ENCODE assay signal across 1 cellular context in the genomic region with DNA sequence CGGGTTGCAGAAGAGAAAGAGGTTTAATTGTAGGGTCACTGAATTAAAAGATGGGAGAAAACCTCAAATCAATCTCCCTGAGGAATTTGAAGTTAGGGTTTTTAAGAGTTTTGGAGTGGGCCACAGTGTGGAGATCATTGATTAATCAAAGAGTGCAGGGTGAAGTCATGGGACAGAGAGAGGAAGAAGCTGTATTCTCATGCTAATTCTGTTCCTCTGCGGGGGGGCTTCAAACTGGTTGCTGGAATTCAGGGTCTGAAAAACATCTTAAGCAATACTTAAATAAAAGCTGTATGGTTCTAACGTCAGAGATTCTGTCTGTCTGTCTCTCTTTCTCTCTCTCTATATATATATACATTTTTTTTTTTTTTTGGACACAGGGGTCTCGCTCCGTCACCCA.
TF ChIP-seq lines count a peak whose summit lies in the region.

No MANE protein-coding gene starts in this region.

TF ChIP-seq in H1, 55 proteins besides CTCF, POLR2A, EP300 and RAD21 (continued from another document):
- TF ChIP-seq, protein P1, sequence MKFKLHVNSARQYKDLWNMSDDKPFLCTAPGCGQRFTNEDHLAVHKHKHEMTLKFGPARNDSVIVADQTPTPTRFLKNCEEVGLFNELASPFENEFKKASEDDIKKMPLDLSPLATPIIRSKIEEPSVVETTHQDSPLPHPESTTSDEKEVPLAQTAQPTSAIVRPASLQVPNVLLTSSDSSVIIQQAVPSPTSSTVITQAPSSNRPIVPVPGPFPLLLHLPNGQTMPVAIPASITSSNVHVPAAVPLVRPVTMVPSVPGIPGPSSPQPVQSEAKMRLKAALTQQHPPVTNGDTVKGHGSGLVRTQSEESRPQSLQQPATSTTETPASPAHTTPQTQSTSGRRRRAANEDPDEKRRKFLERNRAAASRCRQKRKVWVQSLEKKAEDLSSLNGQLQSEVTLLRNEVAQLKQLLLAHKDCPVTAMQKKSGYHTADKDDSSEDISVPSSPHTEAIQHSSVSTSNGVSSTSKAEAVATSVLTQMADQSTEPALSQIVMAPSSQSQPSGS (IDR thresholded peaks at IDR 0.05; ENCODE audit: low read length) = no peak
- TF ChIP-seq, protein P2, sequence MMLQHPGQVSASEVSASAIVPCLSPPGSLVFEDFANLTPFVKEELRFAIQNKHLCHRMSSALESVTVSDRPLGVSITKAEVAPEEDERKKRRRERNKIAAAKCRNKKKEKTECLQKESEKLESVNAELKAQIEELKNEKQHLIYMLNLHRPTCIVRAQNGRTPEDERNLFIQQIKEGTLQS (IDR thresholded peaks at IDR 0.05; ENCODE audit: insufficient read depth, low read depth, low read length) = no peak
- peak; percentile 59; the same call in 1 of the 2 replicates for TF ChIP-seq TEAD4 (IDR thresholded peaks at IDR 0.05; ENCODE audit: low read depth, low read length)
- TF ChIP-seq, protein P3, sequence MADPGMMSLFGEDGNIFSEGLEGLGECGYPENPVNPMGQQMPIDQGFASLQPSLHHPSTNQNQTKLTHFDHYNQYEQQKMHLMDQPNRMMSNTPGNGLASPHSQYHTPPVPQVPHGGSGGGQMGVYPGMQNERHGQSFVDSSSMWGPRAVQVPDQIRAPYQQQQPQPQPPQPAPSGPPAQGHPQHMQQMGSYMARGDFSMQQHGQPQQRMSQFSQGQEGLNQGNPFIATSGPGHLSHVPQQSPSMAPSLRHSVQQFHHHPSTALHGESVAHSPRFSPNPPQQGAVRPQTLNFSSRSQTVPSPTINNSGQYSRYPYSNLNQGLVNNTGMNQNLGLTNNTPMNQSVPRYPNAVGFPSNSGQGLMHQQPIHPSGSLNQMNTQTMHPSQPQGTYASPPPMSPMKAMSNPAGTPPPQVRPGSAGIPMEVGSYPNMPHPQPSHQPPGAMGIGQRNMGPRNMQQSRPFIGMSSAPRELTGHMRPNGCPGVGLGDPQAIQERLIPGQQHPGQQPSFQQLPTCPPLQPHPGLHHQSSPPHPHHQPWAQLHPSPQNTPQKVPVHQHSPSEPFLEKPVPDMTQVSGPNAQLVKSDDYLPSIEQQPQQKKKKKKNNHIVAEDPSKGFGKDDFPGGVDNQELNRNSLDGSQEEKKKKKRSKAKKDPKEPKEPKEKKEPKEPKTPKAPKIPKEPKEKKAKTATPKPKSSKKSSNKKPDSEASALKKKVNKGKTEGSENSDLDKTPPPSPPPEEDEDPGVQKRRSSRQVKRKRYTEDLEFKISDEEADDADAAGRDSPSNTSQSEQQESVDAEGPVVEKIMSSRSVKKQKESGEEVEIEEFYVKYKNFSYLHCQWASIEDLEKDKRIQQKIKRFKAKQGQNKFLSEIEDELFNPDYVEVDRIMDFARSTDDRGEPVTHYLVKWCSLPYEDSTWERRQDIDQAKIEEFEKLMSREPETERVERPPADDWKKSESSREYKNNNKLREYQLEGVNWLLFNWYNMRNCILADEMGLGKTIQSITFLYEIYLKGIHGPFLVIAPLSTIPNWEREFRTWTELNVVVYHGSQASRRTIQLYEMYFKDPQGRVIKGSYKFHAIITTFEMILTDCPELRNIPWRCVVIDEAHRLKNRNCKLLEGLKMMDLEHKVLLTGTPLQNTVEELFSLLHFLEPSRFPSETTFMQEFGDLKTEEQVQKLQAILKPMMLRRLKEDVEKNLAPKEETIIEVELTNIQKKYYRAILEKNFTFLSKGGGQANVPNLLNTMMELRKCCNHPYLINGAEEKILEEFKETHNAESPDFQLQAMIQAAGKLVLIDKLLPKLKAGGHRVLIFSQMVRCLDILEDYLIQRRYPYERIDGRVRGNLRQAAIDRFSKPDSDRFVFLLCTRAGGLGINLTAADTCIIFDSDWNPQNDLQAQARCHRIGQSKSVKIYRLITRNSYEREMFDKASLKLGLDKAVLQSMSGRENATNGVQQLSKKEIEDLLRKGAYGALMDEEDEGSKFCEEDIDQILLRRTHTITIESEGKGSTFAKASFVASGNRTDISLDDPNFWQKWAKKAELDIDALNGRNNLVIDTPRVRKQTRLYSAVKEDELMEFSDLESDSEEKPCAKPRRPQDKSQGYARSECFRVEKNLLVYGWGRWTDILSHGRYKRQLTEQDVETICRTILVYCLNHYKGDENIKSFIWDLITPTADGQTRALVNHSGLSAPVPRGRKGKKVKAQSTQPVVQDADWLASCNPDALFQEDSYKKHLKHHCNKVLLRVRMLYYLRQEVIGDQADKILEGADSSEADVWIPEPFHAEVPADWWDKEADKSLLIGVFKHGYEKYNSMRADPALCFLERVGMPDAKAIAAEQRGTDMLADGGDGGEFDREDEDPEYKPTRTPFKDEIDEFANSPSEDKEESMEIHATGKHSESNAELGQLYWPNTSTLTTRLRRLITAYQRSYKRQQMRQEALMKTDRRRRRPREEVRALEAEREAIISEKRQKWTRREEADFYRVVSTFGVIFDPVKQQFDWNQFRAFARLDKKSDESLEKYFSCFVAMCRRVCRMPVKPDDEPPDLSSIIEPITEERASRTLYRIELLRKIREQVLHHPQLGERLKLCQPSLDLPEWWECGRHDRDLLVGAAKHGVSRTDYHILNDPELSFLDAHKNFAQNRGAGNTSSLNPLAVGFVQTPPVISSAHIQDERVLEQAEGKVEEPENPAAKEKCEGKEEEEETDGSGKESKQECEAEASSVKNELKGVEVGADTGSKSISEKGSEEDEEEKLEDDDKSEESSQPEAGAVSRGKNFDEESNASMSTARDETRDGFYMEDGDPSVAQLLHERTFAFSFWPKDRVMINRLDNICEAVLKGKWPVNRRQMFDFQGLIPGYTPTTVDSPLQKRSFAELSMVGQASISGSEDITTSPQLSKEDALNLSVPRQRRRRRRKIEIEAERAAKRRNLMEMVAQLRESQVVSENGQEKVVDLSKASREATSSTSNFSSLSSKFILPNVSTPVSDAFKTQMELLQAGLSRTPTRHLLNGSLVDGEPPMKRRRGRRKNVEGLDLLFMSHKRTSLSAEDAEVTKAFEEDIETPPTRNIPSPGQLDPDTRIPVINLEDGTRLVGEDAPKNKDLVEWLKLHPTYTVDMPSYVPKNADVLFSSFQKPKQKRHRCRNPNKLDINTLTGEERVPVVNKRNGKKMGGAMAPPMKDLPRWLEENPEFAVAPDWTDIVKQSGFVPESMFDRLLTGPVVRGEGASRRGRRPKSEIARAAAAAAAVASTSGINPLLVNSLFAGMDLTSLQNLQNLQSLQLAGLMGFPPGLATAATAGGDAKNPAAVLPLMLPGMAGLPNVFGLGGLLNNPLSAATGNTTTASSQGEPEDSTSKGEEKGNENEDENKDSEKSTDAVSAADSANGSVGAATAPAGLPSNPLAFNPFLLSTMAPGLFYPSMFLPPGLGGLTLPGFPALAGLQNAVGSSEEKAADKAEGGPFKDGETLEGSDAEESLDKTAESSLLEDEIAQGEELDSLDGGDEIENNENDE (IDR thresholded peaks at IDR 0.05; ENCODE audit: insufficient replicate concordance, low read length) = peak; percentile 38
- no peak for TF ChIP-seq TCF12 (IDR thresholded peaks at IDR 0.05; ENCODE audit: low read depth, low read length)
- no peak for TF ChIP-seq SAP30 (IDR thresholded peaks at IDR 0.05; ENCODE audit: insufficient read depth, insufficient replicate concordance, low read length)
- peak; percentile 67; the same call in 1 of the 2 replicates for TF ChIP-seq POU5F1 (IDR thresholded peaks at IDR 0.05; ENCODE audit: low read depth, low read length)
- peak; percentile 87 for TF ChIP-seq CEBPB (IDR thresholded peaks at IDR 0.05; ENCODE audit: low read depth, low read length)
